12 cellular contexts compared by ENCODE assay signal in genomic region chr6:14091329-14091978, GRCh38.
"Had no signal": no experiment of that assay in that cellular context is flagged by ENCODE, and none has a peak within 500 bp of the region (broad histone marks: within the 10 kb centered on the region; RNA-seq: fewer than 3 reads in every experiment).

No MANE protein-coding gene starts in this region.

- FAIRE-seq: endothelial cell of umbilical vein had no signal

- DNase-seq: activated CD4-positive, alpha-beta memory T cell treated with anti-CD3 and anti-CD28 coated beads, Interleukin-2, amount 10 ng/mL, durations not matched to agents 7 days and 5 days; activated CD4-positive, CD25-positive, alpha-beta regulatory T cell treated with anti-CD3 and anti-CD28 coated beads, Interleukin-2, amount 50 U/mL, for 72 hours; activated naive CD4-positive, alpha-beta T cell treated with Interleukin-2 at 50 U/mL for 16 hours; colonic mucosa; effector CD4-positive, alpha-beta T cell; foreskin keratinocyte; heart left ventricle; left ventricle myocardium inferior; mesenchymal stem cell; stimulated activated CD4-positive, alpha-beta T cell treated with anti-CD3 and anti-CD28 coated beads, Interleukin-4, amount 100 ng/mL, for 24 hours; transverse colon had no signal

- H3K9me3 ChIP-seq: colonic mucosa, heart left ventricle, transverse colon had no signal

- H3K36me3 ChIP-seq: colonic mucosa, heart left ventricle, left ventricle myocardium inferior, transverse colon had no signal

- H3K27ac ChIP-seq: colonic mucosa, foreskin keratinocyte, heart left ventricle, left ventricle myocardium inferior, transverse colon had no signal

- H3K4me3 ChIP-seq: colonic mucosa, heart left ventricle, left ventricle myocardium inferior, transverse colon had no signal

- H3K4me1 ChIP-seq: colonic mucosa, left ventricle myocardium inferior, transverse colon had no signal
